2 cellular contexts compared by ENCODE assay signal in the genomic region with DNA sequence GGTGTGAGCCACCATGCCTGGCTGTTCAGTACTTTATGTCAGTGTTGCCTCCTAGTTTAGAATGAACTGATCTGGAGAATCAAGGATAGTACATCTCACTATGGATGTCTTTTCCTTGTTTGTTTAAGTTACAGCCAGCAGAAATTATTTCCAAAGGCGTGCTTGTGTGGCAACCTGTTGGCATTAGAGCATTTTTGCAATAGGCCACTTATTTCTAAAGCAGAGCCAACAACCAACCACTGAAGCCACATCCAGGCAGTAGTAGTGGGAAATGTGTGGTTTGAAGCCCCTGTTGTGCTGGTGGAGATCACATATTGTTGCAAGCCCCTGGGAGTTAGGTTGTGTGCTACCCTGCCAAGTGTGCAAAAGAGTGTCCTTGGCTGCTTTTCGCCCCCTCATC.
TF ChIP-seq lines count a peak whose summit lies in the region.

No MANE protein-coding gene starts in this region.

TF ChIP-seq in IMR-90, 13 proteins besides CTCF, POLR2A, EP300 and RAD21:
- TF ChIP-seq CHD1 (IDR thresholded peaks at IDR 0.05; ENCODE audit: low read depth, low read length), result no peak
- TF ChIP-seq, protein P1, sequence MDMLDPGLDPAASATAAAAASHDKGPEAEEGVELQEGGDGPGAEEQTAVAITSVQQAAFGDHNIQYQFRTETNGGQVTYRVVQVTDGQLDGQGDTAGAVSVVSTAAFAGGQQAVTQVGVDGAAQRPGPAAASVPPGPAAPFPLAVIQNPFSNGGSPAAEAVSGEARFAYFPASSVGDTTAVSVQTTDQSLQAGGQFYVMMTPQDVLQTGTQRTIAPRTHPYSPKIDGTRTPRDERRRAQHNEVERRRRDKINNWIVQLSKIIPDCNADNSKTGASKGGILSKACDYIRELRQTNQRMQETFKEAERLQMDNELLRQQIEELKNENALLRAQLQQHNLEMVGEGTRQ (IDR thresholded peaks at IDR 0.05; ENCODE audit: low read depth, low read length), result no peak
- TF ChIP-seq BHLHE40 (IDR thresholded peaks at IDR 0.05; ENCODE audit: low read depth, low read length), result no peak
- TF ChIP-seq, protein P2, sequence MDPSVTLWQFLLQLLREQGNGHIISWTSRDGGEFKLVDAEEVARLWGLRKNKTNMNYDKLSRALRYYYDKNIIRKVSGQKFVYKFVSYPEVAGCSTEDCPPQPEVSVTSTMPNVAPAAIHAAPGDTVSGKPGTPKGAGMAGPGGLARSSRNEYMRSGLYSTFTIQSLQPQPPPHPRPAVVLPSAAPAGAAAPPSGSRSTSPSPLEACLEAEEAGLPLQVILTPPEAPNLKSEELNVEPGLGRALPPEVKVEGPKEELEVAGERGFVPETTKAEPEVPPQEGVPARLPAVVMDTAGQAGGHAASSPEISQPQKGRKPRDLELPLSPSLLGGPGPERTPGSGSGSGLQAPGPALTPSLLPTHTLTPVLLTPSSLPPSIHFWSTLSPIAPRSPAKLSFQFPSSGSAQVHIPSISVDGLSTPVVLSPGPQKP (IDR thresholded peaks at IDR 0.05; ENCODE audit: borderline replicate concordance, low read depth, low read length), result no peak
- no peak for TF ChIP-seq SMC3 (IDR thresholded peaks at IDR 0.05; ENCODE audit: low read depth, low read length)
- no peak for TF ChIP-seq RFX5 (IDR thresholded peaks at IDR 0.05; ENCODE audit: low read depth, low read length)
- TF ChIP-seq MAFK (IDR thresholded peaks at IDR 0.05; ENCODE audit: low read depth, low read length), result no peak
- TF ChIP-seq NFE2L2 (IDR thresholded peaks at IDR 0.05; ENCODE audit: low read depth, low read length), result no peak
- no peak for TF ChIP-seq CEBPB (IDR thresholded peaks at IDR 0.05; ENCODE audit: low read depth, low read length)
- no peak for TF ChIP-seq FOS (IDR thresholded peaks at IDR 0.05; ENCODE audit: low read depth, low read length)
- TF ChIP-seq MXI1 (IDR thresholded peaks at IDR 0.05; ENCODE audit: borderline replicate concordance, low read depth, low read length), result no peak
- TF ChIP-seq MAZ (IDR thresholded peaks at IDR 0.05; ENCODE audit: borderline replicate concordance, low read depth, low read length), result no peak
- no peak for TF ChIP-seq RCOR1 (IDR thresholded peaks at IDR 0.05; ENCODE audit: insufficient replicate concordance, low read length)

TF ChIP-seq in K562, 482 proteins besides CTCF, POLR2A, EP300 and RAD21:
- TF ChIP-seq, protein P3, sequence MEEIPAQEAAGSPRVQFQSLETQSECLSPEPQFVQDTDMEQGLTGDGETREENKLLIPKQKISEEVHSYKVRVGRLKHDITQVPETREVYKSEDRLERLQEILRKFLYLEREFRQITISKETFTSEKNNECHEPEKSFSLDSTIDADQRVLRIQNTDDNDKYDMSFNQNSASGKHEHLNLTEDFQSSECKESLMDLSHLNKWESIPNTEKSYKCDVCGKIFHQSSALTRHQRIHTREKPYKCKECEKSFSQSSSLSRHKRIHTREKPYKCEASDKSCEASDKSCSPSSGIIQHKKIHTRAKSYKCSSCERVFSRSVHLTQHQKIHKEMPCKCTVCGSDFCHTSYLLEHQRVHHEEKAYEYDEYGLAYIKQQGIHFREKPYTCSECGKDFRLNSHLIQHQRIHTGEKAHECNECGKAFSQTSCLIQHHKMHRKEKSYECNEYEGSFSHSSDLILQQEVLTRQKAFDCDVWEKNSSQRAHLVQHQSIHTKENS (CRISPR knock-in tag; IDR thresholded peaks at IDR 0.05), result no peak
- TF ChIP-seq KDM1A (IDR thresholded peaks at IDR 0.05), result no peak
- TF ChIP-seq, protein P4, sequence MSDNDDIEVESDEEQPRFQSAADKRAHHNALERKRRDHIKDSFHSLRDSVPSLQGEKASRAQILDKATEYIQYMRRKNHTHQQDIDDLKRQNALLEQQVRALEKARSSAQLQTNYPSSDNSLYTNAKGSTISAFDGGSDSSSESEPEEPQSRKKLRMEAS (CRISPR knock-in tag; IDR thresholded peaks at IDR 0.05), result no peak
- TF ChIP-seq, protein P5, sequence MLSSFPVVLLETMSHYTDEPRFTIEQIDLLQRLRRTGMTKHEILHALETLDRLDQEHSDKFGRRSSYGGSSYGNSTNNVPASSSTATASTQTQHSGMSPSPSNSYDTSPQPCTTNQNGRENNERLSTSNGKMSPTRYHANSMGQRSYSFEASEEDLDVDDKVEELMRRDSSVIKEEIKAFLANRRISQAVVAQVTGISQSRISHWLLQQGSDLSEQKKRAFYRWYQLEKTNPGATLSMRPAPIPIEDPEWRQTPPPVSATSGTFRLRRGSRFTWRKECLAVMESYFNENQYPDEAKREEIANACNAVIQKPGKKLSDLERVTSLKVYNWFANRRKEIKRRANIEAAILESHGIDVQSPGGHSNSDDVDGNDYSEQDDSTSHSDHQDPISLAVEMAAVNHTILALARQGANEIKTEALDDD (IDR thresholded peaks at IDR 0.05), result no peak
- TF ChIP-seq HDAC1 (IDR thresholded peaks at IDR 0.05), result no peak
- TF ChIP-seq, protein P6, sequence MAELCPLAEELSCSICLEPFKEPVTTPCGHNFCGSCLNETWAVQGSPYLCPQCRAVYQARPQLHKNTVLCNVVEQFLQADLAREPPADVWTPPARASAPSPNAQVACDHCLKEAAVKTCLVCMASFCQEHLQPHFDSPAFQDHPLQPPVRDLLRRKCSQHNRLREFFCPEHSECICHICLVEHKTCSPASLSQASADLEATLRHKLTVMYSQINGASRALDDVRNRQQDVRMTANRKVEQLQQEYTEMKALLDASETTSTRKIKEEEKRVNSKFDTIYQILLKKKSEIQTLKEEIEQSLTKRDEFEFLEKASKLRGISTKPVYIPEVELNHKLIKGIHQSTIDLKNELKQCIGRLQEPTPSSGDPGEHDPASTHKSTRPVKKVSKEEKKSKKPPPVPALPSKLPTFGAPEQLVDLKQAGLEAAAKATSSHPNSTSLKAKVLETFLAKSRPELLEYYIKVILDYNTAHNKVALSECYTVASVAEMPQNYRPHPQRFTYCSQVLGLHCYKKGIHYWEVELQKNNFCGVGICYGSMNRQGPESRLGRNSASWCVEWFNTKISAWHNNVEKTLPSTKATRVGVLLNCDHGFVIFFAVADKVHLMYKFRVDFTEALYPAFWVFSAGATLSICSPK (IDR thresholded peaks at IDR 0.05; ENCODE audit: borderline replicate concordance), result no peak
- no peak for TF ChIP-seq HLTF (IDR thresholded peaks at IDR 0.05)
- no peak for TF ChIP-seq ZNF76 (CRISPR knock-in tag; IDR thresholded peaks at IDR 0.05; ENCODE audit: borderline replicate concordance)
- TF ChIP-seq FOSL1 (tag; conservative IDR thresholded peaks at IDR 0.05), result no peak
- no peak for TF ChIP-seq ZNF197 (CRISPR knock-in tag; IDR thresholded peaks at IDR 0.05; ENCODE audit: low read depth)
- no peak for TF ChIP-seq ZNF644 (tag; IDR thresholded peaks at IDR 0.05; ENCODE audit: low read depth)
- TF ChIP-seq, protein P7, sequence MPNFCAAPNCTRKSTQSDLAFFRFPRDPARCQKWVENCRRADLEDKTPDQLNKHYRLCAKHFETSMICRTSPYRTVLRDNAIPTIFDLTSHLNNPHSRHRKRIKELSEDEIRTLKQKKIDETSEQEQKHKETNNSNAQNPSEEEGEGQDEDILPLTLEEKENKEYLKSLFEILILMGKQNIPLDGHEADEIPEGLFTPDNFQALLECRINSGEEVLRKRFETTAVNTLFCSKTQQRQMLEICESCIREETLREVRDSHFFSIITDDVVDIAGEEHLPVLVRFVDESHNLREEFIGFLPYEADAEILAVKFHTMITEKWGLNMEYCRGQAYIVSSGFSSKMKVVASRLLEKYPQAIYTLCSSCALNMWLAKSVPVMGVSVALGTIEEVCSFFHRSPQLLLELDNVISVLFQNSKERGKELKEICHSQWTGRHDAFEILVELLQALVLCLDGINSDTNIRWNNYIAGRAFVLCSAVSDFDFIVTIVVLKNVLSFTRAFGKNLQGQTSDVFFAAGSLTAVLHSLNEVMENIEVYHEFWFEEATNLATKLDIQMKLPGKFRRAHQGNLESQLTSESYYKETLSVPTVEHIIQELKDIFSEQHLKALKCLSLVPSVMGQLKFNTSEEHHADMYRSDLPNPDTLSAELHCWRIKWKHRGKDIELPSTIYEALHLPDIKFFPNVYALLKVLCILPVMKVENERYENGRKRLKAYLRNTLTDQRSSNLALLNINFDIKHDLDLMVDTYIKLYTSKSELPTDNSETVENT (CRISPR knock-in tag; IDR thresholded peaks at IDR 0.05), result no peak
- no peak for TF ChIP-seq RNF2 (IDR thresholded peaks at IDR 0.05)
- no peak for TF ChIP-seq PPARD (CRISPR knock-in tag; IDR thresholded peaks at IDR 0.05)
- TF ChIP-seq NUFIP1 (IDR thresholded peaks at IDR 0.05; ENCODE audit: partially characterized antibody), result no peak
- no peak for TF ChIP-seq RBM25 (IDR thresholded peaks at IDR 0.05; ENCODE audit: low read depth, low read length, severe bottlenecking)
- no peak for TF ChIP-seq SMARCC2 (IDR thresholded peaks at IDR 0.05; ENCODE audit: low read depth)
- no peak for TF ChIP-seq PTRF (tag; IDR thresholded peaks at IDR 0.05)
- no peak for TF ChIP-seq CCAR2 (IDR thresholded peaks at IDR 0.05; ENCODE audit: low read depth, low read length)
- TF ChIP-seq, protein P8, sequence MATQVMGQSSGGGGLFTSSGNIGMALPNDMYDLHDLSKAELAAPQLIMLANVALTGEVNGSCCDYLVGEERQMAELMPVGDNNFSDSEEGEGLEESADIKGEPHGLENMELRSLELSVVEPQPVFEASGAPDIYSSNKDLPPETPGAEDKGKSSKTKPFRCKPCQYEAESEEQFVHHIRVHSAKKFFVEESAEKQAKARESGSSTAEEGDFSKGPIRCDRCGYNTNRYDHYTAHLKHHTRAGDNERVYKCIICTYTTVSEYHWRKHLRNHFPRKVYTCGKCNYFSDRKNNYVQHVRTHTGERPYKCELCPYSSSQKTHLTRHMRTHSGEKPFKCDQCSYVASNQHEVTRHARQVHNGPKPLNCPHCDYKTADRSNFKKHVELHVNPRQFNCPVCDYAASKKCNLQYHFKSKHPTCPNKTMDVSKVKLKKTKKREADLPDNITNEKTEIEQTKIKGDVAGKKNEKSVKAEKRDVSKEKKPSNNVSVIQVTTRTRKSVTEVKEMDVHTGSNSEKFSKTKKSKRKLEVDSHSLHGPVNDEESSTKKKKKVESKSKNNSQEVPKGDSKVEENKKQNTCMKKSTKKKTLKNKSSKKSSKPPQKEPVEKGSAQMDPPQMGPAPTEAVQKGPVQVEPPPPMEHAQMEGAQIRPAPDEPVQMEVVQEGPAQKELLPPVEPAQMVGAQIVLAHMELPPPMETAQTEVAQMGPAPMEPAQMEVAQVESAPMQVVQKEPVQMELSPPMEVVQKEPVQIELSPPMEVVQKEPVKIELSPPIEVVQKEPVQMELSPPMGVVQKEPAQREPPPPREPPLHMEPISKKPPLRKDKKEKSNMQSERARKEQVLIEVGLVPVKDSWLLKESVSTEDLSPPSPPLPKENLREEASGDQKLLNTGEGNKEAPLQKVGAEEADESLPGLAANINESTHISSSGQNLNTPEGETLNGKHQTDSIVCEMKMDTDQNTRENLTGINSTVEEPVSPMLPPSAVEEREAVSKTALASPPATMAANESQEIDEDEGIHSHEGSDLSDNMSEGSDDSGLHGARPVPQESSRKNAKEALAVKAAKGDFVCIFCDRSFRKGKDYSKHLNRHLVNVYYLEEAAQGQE (CRISPR knock-in tag; IDR thresholded peaks at IDR 0.05; ENCODE audit: low read depth), result no peak
